In genomic region chr10:133263674-133264073, GRCh38 we compare ENCODE assay signal across 30 cellular contexts. TPM values are rescaled to one million over a fixed set of nuclear protein-coding genes. Genes with fewer than 3 reads are reported as not detected.
DNase-seq lines count a peak whose midpoint lies in the region; ATAC-seq and TF ChIP-seq lines count a peak whose summit lies in the region.
"Had no signal": no experiment of that assay in that cellular context is flagged by ENCODE, and none has a peak within 500 bp of the region (broad histone marks: within the 10 kb centered on the region; RNA-seq: fewer than 3 reads in every experiment).

No MANE protein-coding gene starts in this region.

- no peaks in the 10 kb centered on the region for H3K79me1 ChIP-seq in mesenchymal stem cell (replicated peaks; ENCODE audit: low read length, poor library complexity, severe bottlenecking)

- no peak overlapping the region for H3K9ac ChIP-seq in mesenchymal stem cell (ENCODE audit: low read length)
- H3K9ac ChIP-seq: GM23248 had no signal

- peak overlapping the region; percentile 37 for H3K4me3 Mint-ChIP-seq in natural killer cell
- H3K4me3 Mint-ChIP-seq in natural killer cell treated with Interleukin-12 subunit alpha and Interleukin-12 subunit beta and Interleukin-15 and Interleukin-18, amount 100 ng/mL, for 72 hours, result no peak overlapping the region
- H3K4me3 Mint-ChIP-seq in IgD-negative memory B cell, result peak overlapping the region in 2 of 4 donors; percentile 70 to 76
- no peak overlapping the region for H3K4me3 Mint-ChIP-seq in stimulated activated memory B cell treated with anti-CD40 and anti-IgM and Interleukin-4, amounts not matched to agents 10 μg/mL and 1 μg/mL and 100 μg/mL, for 72 hours
- H3K4me3 Mint-ChIP-seq: endodermal cell; stimulated activated naive B cell treated with anti-CD40 and anti-IgM and Interleukin-4, amounts not matched to agents 10 μg/mL and 1 μg/mL and 100 μg/mL, for 72 hours; type B pancreatic cell had no signal

- no peak overlapping the region for H3K4me2 ChIP-seq in mesenchymal stem cell (ENCODE audit: low read length, poor library complexity, severe bottlenecking)
- H3K4me2 ChIP-seq: PC-9 had no signal

- H3K27ac Mint-ChIP-seq in natural killer cell, result peak overlapping the region; percentile 54 to 61
- no peak overlapping the region for H3K27ac Mint-ChIP-seq in natural killer cell treated with Interleukin-12 subunit alpha and Interleukin-12 subunit beta and Interleukin-15 and Interleukin-18, amount 100 ng/mL, for 72 hours
- peak overlapping the region in 2 of 3 donors; percentile 27 to 90 for H3K27ac Mint-ChIP-seq in IgD-negative memory B cell
- no peak overlapping the region for H3K27ac Mint-ChIP-seq in stimulated activated memory B cell treated with anti-CD40 and anti-IgM and Interleukin-4, amounts not matched to agents 10 μg/mL and 1 μg/mL and 100 μg/mL, for 72 hours
- H3K27ac Mint-ChIP-seq: endodermal cell, type B pancreatic cell had no signal

- no peak overlapping the region for H2AK5ac ChIP-seq in mesenchymal stem cell (ENCODE audit: low read length, severe bottlenecking)

- TF ChIP-seq CTCF in natural killer cell (IDR thresholded peaks at IDR 0.05), result no peak

- H2BK15ac ChIP-seq in mesenchymal stem cell (ENCODE audit: low read depth, poor library complexity, severe bottlenecking), result peak overlapping the region; percentile 54

- no peak overlapping the region for H2AFZ ChIP-seq in mesenchymal stem cell (ENCODE audit: low read depth, low read length)
- H2AFZ ChIP-seq: GM23248, PC-9 had no signal

- DNase-seq in natural killer cell (no peak), mesenchymal stem cell (no peak), NCI-H2029 treated with DMSO at 0.1 percent for 48 hours (lab: John Stamatoyannopoulos, UW) (no peak), KBM-7 (no peak)
- DNase-seq in natural killer cell treated with Interleukin-12 subunit alpha and Interleukin-12 subunit beta and Interleukin-15 and Interleukin-18, amount 100 ng/mL, for 72 hours (ENCODE audit: low spot score), result no peak
- DNase-seq: cortex of kidney; endodermal cell; foreskin fibroblast; GM23248; islet precursor cell; Kasumi-1; left lung; NCI-H1436; NCI-H226; NCI-H69; ovary; PC-9; Right ventricle myocardium superior; stimulated activated CD4-positive, alpha-beta T cell treated with anti-CD3 and anti-CD28 coated beads, Interleukin-15, amount 100 ng/mL, for 24 hours; stimulated activated naive B cell treated with anti-CD40 and anti-IgM and Interleukin-4, amounts not matched to agents 10 μg/mL and 1 μg/mL and 100 μg/mL, for 72 hours; T1000 had no signal

- H3K14ac ChIP-seq in mesenchymal stem cell (ENCODE audit: low read length in 2 of 2), result no peak overlapping the region

- H3K36me3 Mint-ChIP-seq in natural killer cell, result no peaks in the 10 kb centered on the region
- H3K36me3 Mint-ChIP-seq in natural killer cell treated with Interleukin-12 subunit alpha and Interleukin-12 subunit beta and Interleukin-15 and Interleukin-18, amount 100 ng/mL, for 72 hours, result no peaks in the 10 kb centered on the region
- peaks cover 1% of the 10 kb centered on the region for H3K36me3 Mint-ChIP-seq in IgD-negative memory B cell
- H3K36me3 Mint-ChIP-seq in stimulated activated memory B cell treated with anti-CD40 and anti-IgM and Interleukin-4, amounts not matched to agents 10 μg/mL and 1 μg/mL and 100 μg/mL, for 72 hours, result peaks cover 5% of the 10 kb centered on the region
- H3K36me3 Mint-ChIP-seq: type B pancreatic cell had no signal

- peaks cover 0 to 29% of the 10 kb centered on the region in 2 experiments for H3K36me3 ChIP-seq in mesenchymal stem cell (ENCODE audit: control insufficient read depth in 1 of 2, insufficient read depth in 2 of 2, low read depth in 1 of 2, low read length in 2 of 2)
- H3K36me3 ChIP-seq: ovary had no signal

- 85% methylated on average over 9 of the region's 10 CpGs for WGBS in mesenchymal stem cell

- H3K27me3 ChIP-seq in mesenchymal stem cell (ENCODE audit: control insufficient read depth in 1 of 2, insufficient read depth in 1 of 2, low read length in 2 of 2), result no peaks in the 10 kb centered on the region
- H3K27me3 ChIP-seq: esophagus muscularis mucosa, ovary had no signal

- no peak overlapping the region for H2BK120ac ChIP-seq in mesenchymal stem cell (ENCODE audit: low read depth, low read length)

- in situ Hi-C loops in KBM-7 (cut with MboI; ENCODE audit: low pct_unique_long_range_greater_than_20kb, low sequenced_read_pairs), result no loop called here

- H3K27me3 Mint-ChIP-seq in natural killer cell (ENCODE audit: low read depth in 2 of 2), result no peaks in the 10 kb centered on the region
- no peaks in the 10 kb centered on the region for H3K27me3 Mint-ChIP-seq in natural killer cell treated with Interleukin-12 subunit alpha and Interleukin-12 subunit beta and Interleukin-15 and Interleukin-18, amount 100 ng/mL, for 72 hours
- H3K27me3 Mint-ChIP-seq in IgD-negative memory B cell, result no peaks in the 10 kb centered on the region
- no peaks in the 10 kb centered on the region for H3K27me3 Mint-ChIP-seq in stimulated activated memory B cell treated with anti-CD40 and anti-IgM and Interleukin-4, amounts not matched to agents 10 μg/mL and 1 μg/mL and 100 μg/mL, for 72 hours
- H3K27me3 Mint-ChIP-seq: stimulated activated naive B cell treated with anti-CD40 and anti-IgM and Interleukin-4, amounts not matched to agents 10 μg/mL and 1 μg/mL and 100 μg/mL, for 72 hours had no signal

- H2BK12ac ChIP-seq in mesenchymal stem cell (ENCODE audit: low read length in 2 of 2), result no peak overlapping the region

- no peak overlapping the region for H3K18ac ChIP-seq in mesenchymal stem cell (ENCODE audit: low read depth in 1 of 2, low read length in 2 of 2)

- H3K4me1 Mint-ChIP-seq in natural killer cell (peaks cover 16 to 64% of the 10 kb centered on the region in 2 donors), IgD-negative memory B cell (peaks cover 16 to 34% (median 19%) of the 10 kb centered on the region in 3 donors)
- H3K4me1 Mint-ChIP-seq in natural killer cell treated with Interleukin-12 subunit alpha and Interleukin-12 subunit beta and Interleukin-15 and Interleukin-18, amount 100 ng/mL, for 72 hours (ENCODE audit: low read depth in 2 of 2), result peaks cover 22 to 38% of the 10 kb centered on the region in 2 donors
- peaks cover 66% of the 10 kb centered on the region for H3K4me1 Mint-ChIP-seq in stimulated activated memory B cell treated with anti-CD40 and anti-IgM and Interleukin-4, amounts not matched to agents 10 μg/mL and 1 μg/mL and 100 μg/mL, for 72 hours
- H3K4me1 Mint-ChIP-seq: endodermal cell had no signal

- H3K4me3 ChIP-seq in mesenchymal stem cell (ENCODE audit: insufficient read depth in 1 of 2, low read depth in 1 of 2, low read length in 2 of 2), result no peak overlapping the region
- H3K4me3 ChIP-seq: esophagus muscularis mucosa, GM23248, left lung, ovary, PC-9 had no signal

- H2BK5ac ChIP-seq in mesenchymal stem cell (ENCODE audit: low read depth, low read length, poor library complexity, severe bottlenecking), result no peak overlapping the region

- no peaks in the 10 kb centered on the region for H3K9me3 ChIP-seq in mesenchymal stem cell (ENCODE audit: control insufficient read depth, low read length)
- H3K9me3 ChIP-seq: esophagus muscularis mucosa, left lung, ovary had no signal

- no peak overlapping the region for H3K27ac ChIP-seq in mesenchymal stem cell (ENCODE audit: low read length, poor library complexity, severe bottlenecking)
- H3K27ac ChIP-seq: esophagus muscularis mucosa, GM23248, ovary, PC-9, VCaP had no signal

- H4K8ac ChIP-seq in mesenchymal stem cell (ENCODE audit: low read length), result no peak overlapping the region

- H4K91ac ChIP-seq in mesenchymal stem cell (ENCODE audit: low read length), result peak overlapping the region; percentile 82

- intact Hi-C loops in natural killer cell (cut with micrococcal nuclease), result no loop called here

- H3K9me3 Mint-ChIP-seq in natural killer cell, result no peaks in the 10 kb centered on the region
- no peaks in the 10 kb centered on the region for H3K9me3 Mint-ChIP-seq in natural killer cell treated with Interleukin-12 subunit alpha and Interleukin-12 subunit beta and Interleukin-15 and Interleukin-18, amount 100 ng/mL, for 72 hours
- no peaks in the 10 kb centered on the region for H3K9me3 Mint-ChIP-seq in IgD-negative memory B cell
- H3K9me3 Mint-ChIP-seq in stimulated activated memory B cell treated with anti-CD40 and anti-IgM and Interleukin-4, amounts not matched to agents 10 μg/mL and 1 μg/mL and 100 μg/mL, for 72 hours, result no peaks in the 10 kb centered on the region
- H3K9me3 Mint-ChIP-seq: endodermal cell; stimulated activated naive B cell treated with anti-CD40 and anti-IgM and Interleukin-4, amounts not matched to agents 10 μg/mL and 1 μg/mL and 100 μg/mL, for 72 hours; type B pancreatic cell had no signal

- peaks cover 35% of the 10 kb centered on the region for H3K4me1 ChIP-seq in mesenchymal stem cell (ENCODE audit: control insufficient read depth, insufficient read depth, low read depth, low read length)

- H3K23ac ChIP-seq in mesenchymal stem cell (ENCODE audit: low read length in 2 of 2), result no peak overlapping the region

- no peak overlapping the region for H3K4ac ChIP-seq in mesenchymal stem cell (ENCODE audit: low read depth in 1 of 2, low read length in 2 of 2)

- ATAC-seq in natural killer cell, result no peak
- no peak for ATAC-seq in natural killer cell treated with Interleukin-12 subunit alpha and Interleukin-12 subunit beta and Interleukin-15 and Interleukin-18, amount 100 ng/mL, for 72 hours
- ATAC-seq in stimulated activated memory B cell treated with anti-CD40 and anti-IgM and Interleukin-4, amounts not matched to agents 10 μg/mL and 1 μg/mL and 100 μg/mL, for 72 hours, result no peak
- ATAC-seq: left lung; SK-N-SH treated with all-trans-retinoic acid at 6 μM for 48 hours; stimulated activated naive B cell treated with anti-CD40 and anti-IgM and Interleukin-4, amounts not matched to agents 10 μg/mL and 1 μg/mL and 100 μg/mL, for 72 hours had no signal

RNA-seq across cellular contexts. Expression of gene ADAM8, which starts 13.0 kb away (rescaled TPM):
- total RNA-seq in natural killer cell, result 100 to 1,000 TPM; 357 to 682 (median 425) TPM
- total RNA-seq in natural killer cell treated with Interleukin-12 subunit alpha and Interleukin-12 subunit beta and Interleukin-15 and Interleukin-18, amount 100 ng/mL, for 72 hours, result 100 to 1,000 TPM; 202 to 211 TPM
- polyA plus RNA-seq in IgD-negative memory B cell, result 70.9 TPM
- polyA plus RNA-seq in mesenchymal stem cell (2013, experiment 1 of 2), result 0.50 TPM
- polyA plus RNA-seq in mesenchymal stem cell (2013, experiment 2 of 2), result 0.41 TPM
- polyA plus RNA-seq: GM23248 had no signal

RNA-seq across cellular contexts. Expression of gene VENTX, which starts 26.0 kb away (rescaled TPM):
- 1 to 10 TPM in 1 of 3 donors, under 1 TPM in 2; 0.48 to 4.1 (median 0.75) TPM for total RNA-seq in natural killer cell
- not detected for total RNA-seq in natural killer cell treated with Interleukin-12 subunit alpha and Interleukin-12 subunit beta and Interleukin-15 and Interleukin-18, amount 100 ng/mL, for 72 hours
- not detected for polyA plus RNA-seq in IgD-negative memory B cell
- not detected for polyA plus RNA-seq in mesenchymal stem cell (2013, experiment 1 of 2)
- not detected for polyA plus RNA-seq in mesenchymal stem cell (2013, experiment 2 of 2)
- total RNA-seq: GM23248, PC-9, renal cortical epithelial cell had no signal
- polyA plus RNA-seq: GM23248 had no signal

RNA-seq across cellular contexts. Expression of gene UTF1, which starts 33.7 kb away (rescaled TPM):
- under 1 TPM in 2 of 3 donors, not detected in 1; 0.31 to 0.33 TPM for total RNA-seq in natural killer cell
- not detected for total RNA-seq in natural killer cell treated with Interleukin-12 subunit alpha and Interleukin-12 subunit beta and Interleukin-15 and Interleukin-18, amount 100 ng/mL, for 72 hours
- polyA plus RNA-seq in IgD-negative memory B cell, result not detected
- not detected for polyA plus RNA-seq in mesenchymal stem cell (2013, experiment 1 of 2)
- polyA plus RNA-seq in mesenchymal stem cell (2013, experiment 2 of 2), result not detected
- total RNA-seq: esophagus muscularis mucosa, GM23248, left lung, mesenteric fat pad, myocyte, PC-9, renal cortical epithelial cell, Right ventricle myocardium superior had no signal
- polyA plus RNA-seq: GM23248 had no signal

RNA-seq across cellular contexts. Expression of gene TUBGCP2, which starts 45.0 kb away (rescaled TPM):
- 10 to 100 TPM; 74.3 to 81.8 (median 78.7) TPM for total RNA-seq in natural killer cell
- 10 to 100 TPM; 53.3 to 58.2 TPM for total RNA-seq in natural killer cell treated with Interleukin-12 subunit alpha and Interleukin-12 subunit beta and Interleukin-15 and Interleukin-18, amount 100 ng/mL, for 72 hours
- polyA plus RNA-seq in IgD-negative memory B cell, result 32.1 TPM
- polyA plus RNA-seq in mesenchymal stem cell (2013, experiment 1 of 2), result 36.2 TPM
- 35.4 TPM for polyA plus RNA-seq in mesenchymal stem cell (2013, experiment 2 of 2)

RNA-seq across cellular contexts. Expression of gene ZNF511, which starts 45.0 kb away (rescaled TPM):
- 10 to 100 TPM; 28.1 to 39.0 (median 32.4) TPM for total RNA-seq in natural killer cell
- 10 to 100 TPM; 38.1 to 73.2 TPM for total RNA-seq in natural killer cell treated with Interleukin-12 subunit alpha and Interleukin-12 subunit beta and Interleukin-15 and Interleukin-18, amount 100 ng/mL, for 72 hours
- polyA plus RNA-seq in IgD-negative memory B cell, result 107 TPM
- 17.8 TPM for polyA plus RNA-seq in mesenchymal stem cell (2013, experiment 1 of 2)
- polyA plus RNA-seq in mesenchymal stem cell (2013, experiment 2 of 2), result 17.9 TPM

Comparison
In these comparisons a context has a peak if more than half of its experiments do, and no peak if none do; other contexts are left out.
1. H3K27ac Mint-ChIP-seq: peak in natural killer cell (2 of 2) and IgD-negative memory B cell (2 of 3); none in natural killer cell treated with Interleukin-12 subunit alpha and Interleukin-12 subunit beta and Interleukin-15 and Interleukin-18, amount 100 ng/mL, for 72 hours (0 of 2) and stimulated activated memory B cell treated with anti-CD40 and anti-IgM and Interleukin-4, amounts not matched to agents 10 μg/mL and 1 μg/mL and 100 μg/mL, for 72 hours (single experiment).